Comparison of ENCODE assay signal across 10 cellular contexts in genomic region chr19:49499030-49499670, GRCh38. TPM values are rescaled to one million over a fixed set of nuclear protein-coding genes. Genes with fewer than 3 reads are reported as not detected.
DNase-seq lines count a peak whose midpoint lies in the region; ATAC-seq and TF ChIP-seq lines count a peak whose summit lies in the region.
"Had no signal": no experiment of that assay in that cellular context is flagged by ENCODE, and none has a peak within 500 bp of the region (broad histone marks: within the 10 kb centered on the region; RNA-seq: fewer than 3 reads in every experiment).

No MANE protein-coding gene starts in this region.

- H3K9me3 Mint-ChIP-seq in activated naive CD4-positive, alpha-beta T cell treated with anti-CD3 and anti-CD28 coated beads, Interleukin-2, amount 10 ng/mL, durations not matched to agents 7 days and 5 days, result no peaks in the 10 kb centered on the region

- no peaks in the 10 kb centered on the region for H3K27me3 ChIP-seq in mesenchymal stem cell (ENCODE audit: control insufficient read depth in 1 of 2, insufficient read depth in 1 of 2, low read length in 2 of 2)

- no peak overlapping the region for H2BK120ac ChIP-seq in mesenchymal stem cell (ENCODE audit: low read depth, low read length)

- peak overlapping the region; percentile 100 for H3K9ac ChIP-seq in mesenchymal stem cell (ENCODE audit: low read length)

- H2BK15ac ChIP-seq in mesenchymal stem cell (ENCODE audit: low read depth, poor library complexity, severe bottlenecking), result no peak overlapping the region

- no peak overlapping the region for H3K4me2 ChIP-seq in mesenchymal stem cell (ENCODE audit: low read length, poor library complexity, severe bottlenecking)

- CTCF ChIA-PET in activated naive CD4-positive, alpha-beta T cell treated with anti-CD3 and anti-CD28 coated beads, Interleukin-2, amount 10 ng/mL, durations not matched to agents 7 days and 5 days (lab: Charles Lee), result interaction anchor here (0.8 to 2.8 kb wide), 6 partner anchors 12 to 71 kb away, joined by 3 to 7 read pairs (median 4); partner anchors contain the start of gene FLT3LG

- no peak overlapping the region for H3K27ac ChIP-seq in mesenchymal stem cell (ENCODE audit: low read length, poor library complexity, severe bottlenecking)

- H3K4me1 Mint-ChIP-seq in activated naive CD4-positive, alpha-beta T cell treated with anti-CD3 and anti-CD28 coated beads, Interleukin-2, amount 10 ng/mL, durations not matched to agents 7 days and 5 days, result peaks cover 58% of the 10 kb centered on the region

- H3K79me1 ChIP-seq in mesenchymal stem cell (replicated peaks; ENCODE audit: low read length, poor library complexity, severe bottlenecking), result peaks cover 7% of the 10 kb centered on the region

- no peak overlapping the region for H3K4ac ChIP-seq in mesenchymal stem cell (ENCODE audit: low read depth in 1 of 2, low read length in 2 of 2)

- DNase-seq in stimulated activated CD4-positive, alpha-beta T cell treated with anti-CD3 and anti-CD28 coated beads, Interleukin-2, amount 100 ng/mL, for 24 hours, result peak; percentile 51
- no peak for DNase-seq in stimulated activated CD4-positive, alpha-beta T cell treated with anti-CD3 and anti-CD28 coated beads, Interleukin-2, amount 100 ng/mL, for 48 hours
- DNase-seq in activated naive CD4-positive, alpha-beta T cell treated with anti-CD3 and anti-CD28 coated beads, Interleukin-2, amount 10 ng/mL, durations not matched to agents 7 days and 5 days, result peak; percentile 59
- DNase-seq in mesenchymal stem cell, result no peak
- no peak for DNase-seq in midbrain (lab: John Stamatoyannopoulos, UW)
- no peak for DNase-seq in GM20000 (ENCODE audit: low spot score)
- DNase-seq: COR-L47, NCI-H1417 treated with DMSO at 0.1 percent for 48 hours had no signal

- H2AFZ ChIP-seq in mesenchymal stem cell (ENCODE audit: low read depth, low read length), result no peak overlapping the region

- H3K4me3 ChIP-seq in mesenchymal stem cell (ENCODE audit: insufficient read depth in 1 of 2, low read depth in 1 of 2, low read length in 2 of 2), result peak overlapping the region in 1 of 2 experiments; percentile 0

- peak overlapping the region; percentile 99 for H3K27ac Mint-ChIP-seq in activated naive CD4-positive, alpha-beta T cell treated with anti-CD3 and anti-CD28 coated beads, Interleukin-2, amount 10 ng/mL, durations not matched to agents 7 days and 5 days

- TF ChIP-seq CTCF in GM20000 (IDR thresholded peaks at IDR 0.05; ENCODE audit: extremely low read depth, missing control alignments), result no peak

- no peak overlapping the region for H3K23ac ChIP-seq in mesenchymal stem cell (ENCODE audit: low read length in 2 of 2)

- no peak overlapping the region for H4K91ac ChIP-seq in mesenchymal stem cell (ENCODE audit: low read length)

- H3K36me3 ChIP-seq in mesenchymal stem cell (ENCODE audit: control insufficient read depth in 1 of 2, insufficient read depth in 2 of 2, low read depth in 1 of 2, low read length in 2 of 2), result peaks cover 31 to 33% of the 10 kb centered on the region in 2 experiments

- WGBS in mesenchymal stem cell, result 94% methylated on average over 19 of the region's 19 CpGs

- no peak overlapping the region for H2BK12ac ChIP-seq in mesenchymal stem cell (ENCODE audit: low read length in 2 of 2)

- H2AK5ac ChIP-seq in mesenchymal stem cell (ENCODE audit: low read length, severe bottlenecking), result no peak overlapping the region

- H4K8ac ChIP-seq in mesenchymal stem cell (ENCODE audit: low read length), result no peak overlapping the region

- H2BK5ac ChIP-seq in mesenchymal stem cell (ENCODE audit: low read depth, low read length, poor library complexity, severe bottlenecking), result no peak overlapping the region

- no peak for ATAC-seq in HG02973 (IDR thresholded peaks at IDR 0.05; ENCODE audit: unreplicated experiment)
- no peak for ATAC-seq in HG03196 (IDR thresholded peaks at IDR 0.05; ENCODE audit: unreplicated experiment)

- no peak overlapping the region for H3K14ac ChIP-seq in mesenchymal stem cell (ENCODE audit: low read length in 2 of 2)

- peaks cover 28% of the 10 kb centered on the region for H3K4me1 ChIP-seq in mesenchymal stem cell (ENCODE audit: control insufficient read depth, insufficient read depth, low read depth, low read length)

- peaks cover 43% of the 10 kb centered on the region for H3K36me3 Mint-ChIP-seq in activated naive CD4-positive, alpha-beta T cell treated with anti-CD3 and anti-CD28 coated beads, Interleukin-2, amount 10 ng/mL, durations not matched to agents 7 days and 5 days

- no peaks in the 10 kb centered on the region for H3K9me3 ChIP-seq in mesenchymal stem cell (ENCODE audit: control insufficient read depth, low read length)

- no peak overlapping the region for H3K18ac ChIP-seq in mesenchymal stem cell (ENCODE audit: low read depth in 1 of 2, low read length in 2 of 2)

- H3K27me3 Mint-ChIP-seq in activated naive CD4-positive, alpha-beta T cell treated with anti-CD3 and anti-CD28 coated beads, Interleukin-2, amount 10 ng/mL, durations not matched to agents 7 days and 5 days, result peaks cover 3% of the 10 kb centered on the region

- H3K4me3 Mint-ChIP-seq in activated naive CD4-positive, alpha-beta T cell treated with anti-CD3 and anti-CD28 coated beads, Interleukin-2, amount 10 ng/mL, durations not matched to agents 7 days and 5 days, result peak overlapping the region; percentile 100

RNA-seq across cellular contexts. Expression of gene RPS11, which starts 2.9 kb away (rescaled TPM):
- 3,021 TPM for polyA plus RNA-seq in mesenchymal stem cell (2013, experiment 1 of 2)
- 2,952 TPM for polyA plus RNA-seq in mesenchymal stem cell (2013, experiment 2 of 2)

RNA-seq across cellular contexts. Expression of gene RPL13A, which starts 11.7 kb away (rescaled TPM):
- 4,918 TPM for polyA plus RNA-seq in mesenchymal stem cell (2013, experiment 1 of 2)
- polyA plus RNA-seq in mesenchymal stem cell (2013, experiment 2 of 2), result 4,876 TPM

RNA-seq across cellular contexts. Expression of gene FCGRT, which starts 13.3 kb away (rescaled TPM):
- 183 TPM for polyA plus RNA-seq in mesenchymal stem cell (2013, experiment 1 of 2)
- 203 TPM for polyA plus RNA-seq in mesenchymal stem cell (2013, experiment 2 of 2)

RNA-seq across cellular contexts. Expression of gene FLT3LG, which starts 25.1 kb away (rescaled TPM):
- polyA plus RNA-seq in mesenchymal stem cell (2013, experiment 1 of 2), result 11.9 TPM
- 12.5 TPM for polyA plus RNA-seq in mesenchymal stem cell (2013, experiment 2 of 2)

RNA-seq across cellular contexts. Expression of gene RCN3, which starts 28.7 kb away (rescaled TPM):
- 80.0 TPM for polyA plus RNA-seq in mesenchymal stem cell (2013, experiment 1 of 2)
- 81.7 TPM for polyA plus RNA-seq in mesenchymal stem cell (2013, experiment 2 of 2)

Comparison
In these comparisons a context has a peak if more than half of its experiments do, and no peak if none do; other contexts are left out.
1. DNase-seq: peak in stimulated activated CD4-positive, alpha-beta T cell treated with anti-CD3 and anti-CD28 coated beads, Interleukin-2, amount 100 ng/mL, for 24 hours (2 of 2) and activated naive CD4-positive, alpha-beta T cell treated with anti-CD3 and anti-CD28 coated beads, Interleukin-2, amount 10 ng/mL, durations not matched to agents 7 days and 5 days (single experiment); none in stimulated activated CD4-positive, alpha-beta T cell treated with anti-CD3 and anti-CD28 coated beads, Interleukin-2, amount 100 ng/mL, for 48 hours (0 of 2), mesenchymal stem cell (single experiment), midbrain (single experiment) and GM20000 (single experiment).